ENCODE assay signal across 1 cellular context in the genomic region with DNA sequence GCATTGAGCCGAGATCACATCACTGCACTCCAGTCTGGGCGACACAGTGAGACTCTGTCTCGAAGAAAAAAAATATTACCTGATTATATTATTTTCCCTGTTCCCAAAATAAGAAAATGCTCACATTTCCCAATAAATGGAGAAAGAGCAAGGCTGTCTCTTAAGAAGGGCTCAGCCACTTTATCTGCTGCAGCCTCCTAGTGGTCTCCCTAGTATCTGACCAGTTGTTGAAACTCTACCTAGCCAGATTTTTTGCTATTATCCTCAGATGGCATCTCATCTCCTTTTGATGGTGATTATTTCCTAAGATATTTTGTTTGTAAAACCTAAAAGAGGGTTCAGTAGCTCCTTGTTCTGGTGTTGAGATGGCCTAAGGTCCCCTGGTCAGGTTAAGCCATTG.
TF ChIP-seq lines count a peak whose summit lies in the region.

No MANE protein-coding gene starts in this region.

TF ChIP-seq in WTC11, 78 proteins besides CTCF, POLR2A, EP300 and RAD21 (continued from another document):
- no peak for TF ChIP-seq ZBTB43 (CRISPR knock-in tag; IDR thresholded peaks at IDR 0.05)
- TF ChIP-seq ATF6 (CRISPR knock-in tag; IDR thresholded peaks at IDR 0.05): no peak
- TF ChIP-seq NFE2L1 (CRISPR knock-in tag; IDR thresholded peaks at IDR 0.05): no peak
- TF ChIP-seq ZNF263 (CRISPR knock-in tag; IDR thresholded peaks at IDR 0.05; ENCODE audit: low read depth): no peak
- TF ChIP-seq E2F4 (CRISPR knock-in tag; IDR thresholded peaks at IDR 0.05; ENCODE audit: borderline replicate concordance, low read depth): no peak
- no peak for TF ChIP-seq TCF7 (CRISPR knock-in tag; IDR thresholded peaks at IDR 0.05; ENCODE audit: low read depth)
- no peak for TF ChIP-seq E2F5 (CRISPR knock-in tag; IDR thresholded peaks at IDR 0.05)
- no peak for TF ChIP-seq ZNF317 (CRISPR knock-in tag; IDR thresholded peaks at IDR 0.05; ENCODE audit: borderline replicate concordance, low read depth)
